1 cellular context compared by ENCODE assay signal in genomic region chr1:230160957-230161771, GRCh38.
A peak's percentile ranks its signal among the peaks of the same experiment; 100 is the strongest.
TF ChIP-seq lines count a peak whose summit lies in the region.

No MANE protein-coding gene starts in this region.

TF ChIP-seq in K562, 482 proteins besides CTCF, POLR2A, EP300 and RAD21 (continued from another document and continues in another):
- no peak for TF ChIP-seq E2F4 (CRISPR knock-in tag; IDR thresholded peaks at IDR 0.05; ENCODE audit: low read depth)
- TF ChIP-seq BMI1 (IDR thresholded peaks at IDR 0.05; ENCODE audit: low read length) = no peak
- no peak for TF ChIP-seq NR2C1 (IDR thresholded peaks at IDR 0.05)
- peak; percentile 58; the same call in 1 of the 2 replicates for TF ChIP-seq NR2C1 (tag; IDR thresholded peaks at IDR 0.05)
- TF ChIP-seq ESRRA (IDR thresholded peaks at IDR 0.05; ENCODE audit: borderline replicate concordance, low read depth) = peak; percentile 84; the same call in 1 of the 2 replicates
- peak; percentile 82 for TF ChIP-seq ZNF197 (CRISPR knock-in tag; IDR thresholded peaks at IDR 0.05; ENCODE audit: low read depth)
- TF ChIP-seq ZNF398 (CRISPR knock-in tag; IDR thresholded peaks at IDR 0.05) = no peak
- TF ChIP-seq NFYB (IDR thresholded peaks at IDR 0.05; ENCODE audit: extremely low read depth, insufficient read length) = peak; percentile 48
- no peak for TF ChIP-seq MAFG (tag; conservative IDR thresholded peaks at IDR 0.05)
- no peak for TF ChIP-seq KAT8 (IDR thresholded peaks at IDR 0.05; ENCODE audit: low read depth)
- no peak for TF ChIP-seq SRSF1 (IDR thresholded peaks at IDR 0.05; ENCODE audit: low read depth, low read length)
- no peak for TF ChIP-seq ZBTB7A (IDR thresholded peaks at IDR 0.05; ENCODE audit: borderline replicate concordance, control insufficient read depth, low read depth, low read length)
- no peak for TF ChIP-seq GATAD2B (IDR thresholded peaks at IDR 0.05; ENCODE audit: borderline replicate concordance)
- TF ChIP-seq ELF1 (tag; IDR thresholded peaks at IDR 0.05) = peak; percentile 32; the same call in 1 of the 2 replicates
- no peak for TF ChIP-seq ZNF444 (CRISPR knock-in tag; IDR thresholded peaks at IDR 0.05)
- no peak for TF ChIP-seq KLF16 (IDR thresholded peaks at IDR 0.05)
- TF ChIP-seq CREB3 (tag; conservative IDR thresholded peaks at IDR 0.05; ENCODE audit: low read depth) = peak; percentile 89
- no peak for TF ChIP-seq NFXL1 (CRISPR knock-in tag; IDR thresholded peaks at IDR 0.05)
- peak in 1 of 2 experiments; percentile 31; a peak in 1 of 4 replicates for TF ChIP-seq ZNF318 (IDR thresholded peaks at IDR 0.05; ENCODE audit: borderline replicate concordance in 1 of 2, low read depth in 1 of 2)
- no peak for TF ChIP-seq RFX1 (IDR thresholded peaks at IDR 0.05)
- no peak for TF ChIP-seq CREBBP (IDR thresholded peaks at IDR 0.05; ENCODE audit: low read depth, low read length)
- TF ChIP-seq FOS (IDR thresholded peaks at IDR 0.05; ENCODE audit: extremely low read depth, insufficient read length) = peak; percentile 38
- TF ChIP-seq GATAD2A (IDR thresholded peaks at IDR 0.05) = no peak
- no peak for TF ChIP-seq NEUROD1 (IDR thresholded peaks at IDR 0.05; ENCODE audit: borderline replicate concordance, low read depth, low read length, partially characterized antibody)
- TF ChIP-seq KLF10 (CRISPR knock-in tag; IDR thresholded peaks at IDR 0.05) = no peak
- TF ChIP-seq MGA (IDR thresholded peaks at IDR 0.05) = peak; percentile 96
- peak; percentile 25; the same call in 1 of the 2 replicates for TF ChIP-seq CBFA2T3 (IDR thresholded peaks at IDR 0.05)
- no peak for TF ChIP-seq CHD4 (IDR thresholded peaks at IDR 0.05; ENCODE audit: insufficient read depth, insufficient replicate concordance, low read depth, low read length, poor library complexity, severe bottlenecking)
